In the genomic region with DNA sequence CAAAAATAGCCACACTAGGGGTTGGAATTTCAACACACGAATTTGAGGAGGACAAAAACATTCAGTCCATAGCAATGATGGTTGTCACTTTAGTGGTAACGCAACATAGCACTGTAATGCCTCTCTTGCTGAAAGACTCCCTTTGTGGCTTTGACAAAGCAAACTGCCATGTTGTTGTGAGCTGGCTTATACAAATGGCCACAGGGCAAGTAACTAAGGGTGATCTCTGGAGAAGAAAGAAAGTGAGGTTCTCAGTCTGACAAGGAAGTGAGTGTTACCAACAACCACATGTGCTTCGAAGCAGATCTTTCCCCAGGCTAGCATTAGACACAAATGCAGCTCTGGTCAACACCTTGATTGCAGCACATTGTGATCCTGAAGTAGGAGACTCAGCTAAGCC, we compare ENCODE assay signal across 23 cellular contexts.
"Had no signal": no experiment of that assay in that cellular context is flagged by ENCODE, and none has a peak within 500 bp of the region (broad histone marks: within the 10 kb centered on the region; RNA-seq: fewer than 3 reads in every experiment).

No MANE protein-coding gene starts in this region.

- H3K27ac Mint-ChIP-seq: activated naive CD8-positive, alpha-beta T cell treated with anti-CD3 and anti-CD28 coated beads for 36 hours; nephron; progenitor cell of endocrine pancreas; stimulated activated memory B cell treated with anti-CD40 and anti-IgM and Interleukin-4, amounts not matched to agents 10 μg/mL and 1 μg/mL and 100 μg/mL, for 72 hours had no signal

- H3K36me3 Mint-ChIP-seq: activated naive CD8-positive, alpha-beta T cell treated with anti-CD3 and anti-CD28 coated beads for 36 hours; stimulated activated memory B cell treated with anti-CD40 and anti-IgM and Interleukin-4, amounts not matched to agents 10 μg/mL and 1 μg/mL and 100 μg/mL, for 72 hours had no signal

- FAIRE-seq: astrocyte, islet of Langerhans, urothelium cell line had no signal

- DNase-seq: activated CD8-positive, alpha-beta memory T cell treated with anti-CD3 and anti-CD28 coated beads, Interleukin-2, amount 50 U/mL, for 48 hours; activated naive CD4-positive, alpha-beta T cell treated with Interleukin-2 at 50 U/mL for 16 hours; activated naive CD8-positive, alpha-beta T cell treated with anti-CD3 and anti-CD28 coated beads for 36 hours; activated T-cell treated with anti-CD3 and anti-CD28 coated beads, Interleukin-2, amount 50 U/mL, for 48 hours; cerebellar nuclear complex; esophagus squamous epithelium; heart left ventricle; left cardiac atrium; retina; sigmoid colon; stimulated activated CD4-positive, alpha-beta T cell treated with anti-CD3 and anti-CD28 coated beads, Interleukin-15, amount 100 ng/mL, for 24 hours; stomach had no signal

- H3K4me3 Mint-ChIP-seq: activated naive CD8-positive, alpha-beta T cell treated with anti-CD3 and anti-CD28 coated beads for 36 hours; nephron; stimulated activated memory B cell treated with anti-CD40 and anti-IgM and Interleukin-4, amounts not matched to agents 10 μg/mL and 1 μg/mL and 100 μg/mL, for 72 hours had no signal

- H3K9me3 ChIP-seq: breast epithelium, esophagus squamous epithelium, suprapubic skin had no signal

- H3K36me3 ChIP-seq: breast epithelium, esophagus squamous epithelium, heart left ventricle, sigmoid colon, stomach, suprapubic skin, tibial nerve had no signal

- H3K4me2 ChIP-seq: smooth muscle cell had no signal

- H3K27me3 ChIP-seq: breast epithelium, esophagus squamous epithelium, heart left ventricle, sigmoid colon, stomach, suprapubic skin, tibial nerve had no signal

- H3K27ac ChIP-seq: breast epithelium, coronary artery, esophagus squamous epithelium, heart left ventricle, sigmoid colon, stomach, suprapubic skin, tibial nerve had no signal

- H3K27me3 Mint-ChIP-seq: activated naive CD8-positive, alpha-beta T cell treated with anti-CD3 and anti-CD28 coated beads for 36 hours; progenitor cell of endocrine pancreas; stimulated activated memory B cell treated with anti-CD40 and anti-IgM and Interleukin-4, amounts not matched to agents 10 μg/mL and 1 μg/mL and 100 μg/mL, for 72 hours had no signal

- H3K4me3 ChIP-seq: breast epithelium, coronary artery, esophagus squamous epithelium, heart left ventricle, sigmoid colon, smooth muscle cell, stomach, suprapubic skin, tibial nerve had no signal

- H3K4me1 ChIP-seq: breast epithelium, esophagus squamous epithelium, heart left ventricle, sigmoid colon, stomach, suprapubic skin, tibial nerve had no signal

- H3K4me1 Mint-ChIP-seq: activated naive CD8-positive, alpha-beta T cell treated with anti-CD3 and anti-CD28 coated beads for 36 hours; nephron; stimulated activated memory B cell treated with anti-CD40 and anti-IgM and Interleukin-4, amounts not matched to agents 10 μg/mL and 1 μg/mL and 100 μg/mL, for 72 hours had no signal
